In genomic region chr9:124348363-124348762, GRCh38 we compare ENCODE assay signal across 26 cellular contexts.
"Had no signal": no experiment of that assay in that cellular context is flagged by ENCODE, and none has a peak within 500 bp of the region (broad histone marks: within the 10 kb centered on the region; RNA-seq: fewer than 3 reads in every experiment).

No MANE protein-coding gene starts in this region.

- H3K4me3 ChIP-seq: breast epithelium, colonic mucosa, dorsolateral prefrontal cortex, gastroesophageal sphincter, thoracic aorta, vagina had no signal

- H3K27ac Mint-ChIP-seq: activated naive CD4-positive, alpha-beta T cell treated with anti-CD3 and anti-CD28 coated beads for 36 hours; activated naive CD8-positive, alpha-beta T cell treated with anti-CD3 and anti-CD28 coated beads, Interleukin-2, amount 10 ng/mL, durations not matched to agents 7 days and 5 days; activated T-cell treated with anti-CD3 and anti-CD28 coated beads, Interleukin-2, amount 50 U/mL, for 72 hours; type B pancreatic cell had no signal

- H3K4me1 Mint-ChIP-seq: activated naive CD8-positive, alpha-beta T cell treated with anti-CD3 and anti-CD28 coated beads, Interleukin-2, amount 10 ng/mL, durations not matched to agents 7 days and 5 days; central memory CD8-positive, alpha-beta T cell had no signal

- H3K9me3 Mint-ChIP-seq: activated naive CD4-positive, alpha-beta T cell treated with anti-CD3 and anti-CD28 coated beads for 36 hours; activated naive CD8-positive, alpha-beta T cell treated with anti-CD3 and anti-CD28 coated beads, Interleukin-2, amount 10 ng/mL, durations not matched to agents 7 days and 5 days; activated T-cell treated with anti-CD3 and anti-CD28 coated beads, Interleukin-2, amount 50 U/mL, for 72 hours; central memory CD8-positive, alpha-beta T cell; effector memory CD8-positive, alpha-beta T cell; nephron progenitor cell; type B pancreatic cell had no signal

- H3K27me3 ChIP-seq: breast epithelium, colonic mucosa, dorsolateral prefrontal cortex, gastroesophageal sphincter, vagina had no signal

- H3K27me3 Mint-ChIP-seq: activated naive CD8-positive, alpha-beta T cell treated with anti-CD3 and anti-CD28 coated beads, Interleukin-2, amount 10 ng/mL, durations not matched to agents 7 days and 5 days; central memory CD8-positive, alpha-beta T cell; effector memory CD8-positive, alpha-beta T cell; type B pancreatic cell had no signal

- ATAC-seq: activated T-cell treated with anti-CD3 and anti-CD28 coated beads, Interleukin-2, amount 50 U/mL, for 72 hours; effector memory CD8-positive, alpha-beta T cell; gastroesophageal sphincter; left ventricle myocardium superior had no signal

- H3K9me3 ChIP-seq: breast epithelium, colonic mucosa, gastroesophageal sphincter, thoracic aorta, vagina had no signal

- H3K4me1 ChIP-seq: breast epithelium, colonic mucosa had no signal

- DNase-seq: activated CD4-positive, alpha-beta T cell treated with anti-CD3 and anti-CD28 coated beads for 1 hour; activated CD4-positive, alpha-beta T cell treated with anti-CD3 and anti-CD28 coated beads, Interleukin-2, amount 50 U/mL, for 1 hour; activated CD8-positive, alpha-beta memory T cell treated with anti-CD3 and anti-CD28 coated beads for 24 hours; activated CD8-positive, alpha-beta memory T cell treated with anti-CD3 and anti-CD28 coated beads, Interleukin-2, amount 50 U/mL, for 48 hours; activated effector memory CD4-positive, alpha-beta T cell treated with Interleukin-2 at 50 U/mL for 16 hours; activated naive CD4-positive, alpha-beta T cell treated with anti-CD3 and anti-CD28 coated beads for 36 hours; activated T-cell treated with anti-CD3 and anti-CD28 coated beads, Interleukin-2, amount 50 U/mL, for 72 hours; amniotic stem cell; colonic mucosa; effector memory CD8-positive, alpha-beta T cell; hypothalamus; mammary epithelial cell; nephron progenitor cell; occipital lobe; stimulated activated CD4-positive, alpha-beta T cell treated with anti-CD3 and anti-CD28 coated beads, Interleukin-2, amount 100 ng/mL, for 48 hours; stimulated activated naive CD4-positive, alpha-beta T cell treated with Interleukin-2 at 50 U/mL for 16 hours; WERI-Rb-1 had no signal

- H3K27ac ChIP-seq: breast epithelium, colonic mucosa, gastroesophageal sphincter, thoracic aorta, vagina, WERI-Rb-1 had no signal

- H3K4me3 Mint-ChIP-seq: activated naive CD4-positive, alpha-beta T cell treated with anti-CD3 and anti-CD28 coated beads for 36 hours; activated naive CD8-positive, alpha-beta T cell treated with anti-CD3 and anti-CD28 coated beads, Interleukin-2, amount 10 ng/mL, durations not matched to agents 7 days and 5 days; activated T-cell treated with anti-CD3 and anti-CD28 coated beads, Interleukin-2, amount 50 U/mL, for 72 hours; central memory CD8-positive, alpha-beta T cell; effector memory CD8-positive, alpha-beta T cell; nephron progenitor cell; type B pancreatic cell had no signal
